ENCODE assay signal across 12 cellular contexts in the genomic region with DNA sequence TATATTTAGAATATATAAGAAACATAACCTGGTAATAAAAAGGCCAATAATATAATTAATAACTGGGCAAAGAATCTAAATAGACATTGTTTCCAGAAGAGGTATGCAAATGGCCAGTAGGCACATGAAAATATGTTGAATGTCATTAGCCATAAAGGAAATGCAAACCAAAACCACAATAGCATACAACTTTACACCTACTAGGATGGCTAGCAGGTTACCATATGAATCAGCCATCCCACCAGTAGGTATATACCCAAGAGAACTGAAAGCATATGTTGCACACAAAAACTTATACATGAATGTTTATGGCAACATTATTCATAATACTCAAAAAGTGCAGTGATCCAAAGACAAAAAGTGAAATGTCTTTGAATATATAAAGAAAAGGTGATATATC. TPM values are rescaled to one million over a fixed set of nuclear protein-coding genes. Genes with fewer than 3 reads are reported as not detected.
A peak's percentile ranks its signal among the peaks of the same experiment; 100 is the strongest.
DNase-seq lines count a peak whose midpoint lies in the region; ATAC-seq and TF ChIP-seq lines count a peak whose summit lies in the region.
"Had no signal": no experiment of that assay in that cellular context is flagged by ENCODE, and none has a peak within 500 bp of the region (broad histone marks: within the 10 kb centered on the region; RNA-seq: fewer than 3 reads in every experiment).

No MANE protein-coding gene starts in this region.

- H3K4me3 ChIP-seq in OCI-LY3 (ENCODE audit: low read length): no peak overlapping the region
- no peak overlapping the region for H3K4me3 ChIP-seq in ascending aorta
- no peak overlapping the region for H3K4me3 ChIP-seq in heart right ventricle

- H3K9ac ChIP-seq in OCI-LY3 (ENCODE audit: low read length): no peak overlapping the region

- peaks cover 19% of the 10 kb centered on the region for H3K4me1 ChIP-seq in OCI-LY3 (ENCODE audit: low read length)
- no peaks in the 10 kb centered on the region for H3K4me1 ChIP-seq in ascending aorta
- H3K4me1 ChIP-seq in heart right ventricle: no peaks in the 10 kb centered on the region

- H3K79me2 ChIP-seq in OCI-LY3 (ENCODE audit: low read length): no peaks in the 10 kb centered on the region

- no peaks in the 10 kb centered on the region for H3K4me1 Mint-ChIP-seq in activated T-cell treated with anti-CD3 and anti-CD28 coated beads, Interleukin-2, amount 50 U/mL, for 4 hours (ENCODE audit: low read depth)
- H3K4me1 Mint-ChIP-seq: CD4-positive, CD25-positive, alpha-beta regulatory T cell; neural crest cell had no signal

- H3K36me3 Mint-ChIP-seq in activated T-cell treated with anti-CD3 and anti-CD28 coated beads, Interleukin-2, amount 50 U/mL, for 4 hours (ENCODE audit: insufficient read depth): no peaks in the 10 kb centered on the region
- H3K36me3 Mint-ChIP-seq: CD4-positive, CD25-positive, alpha-beta regulatory T cell had no signal

- H3K27me3 Mint-ChIP-seq in activated T-cell treated with anti-CD3 and anti-CD28 coated beads, Interleukin-2, amount 50 U/mL, for 4 hours (ENCODE audit: low read depth): peaks cover 19% of the 10 kb centered on the region

- H3K27ac ChIP-seq in OCI-LY3 (ENCODE audit: low read length) (no peak overlapping the region), ascending aorta (no peak overlapping the region), heart right ventricle (no peak overlapping the region)

- H3K9me3 Mint-ChIP-seq in activated T-cell treated with anti-CD3 and anti-CD28 coated beads, Interleukin-2, amount 50 U/mL, for 4 hours: no peaks in the 10 kb centered on the region
- H3K9me3 Mint-ChIP-seq: neural crest cell had no signal

- intact Hi-C loops in ascending aorta (cut with DNase I) (no loop called here), heart right ventricle (cut with DNase I) (no loop called here), left cardiac atrium (cut with DNase I) (no loop called here)

- no peak overlapping the region for H2AFZ ChIP-seq in OCI-LY3 (ENCODE audit: low read depth, low read length)

- H3K4me2 ChIP-seq in OCI-LY3 (ENCODE audit: low read length): peak overlapping the region; percentile 1; the same call in 1 of the 2 replicates

- H3K27me3 ChIP-seq in OCI-LY3 (ENCODE audit: low read depth, low read length) (no peaks in the 10 kb centered on the region; the same call in 1 of the 2 replicates), ascending aorta (no peaks in the 10 kb centered on the region), heart right ventricle (no peaks in the 10 kb centered on the region)

- H3K36me3 ChIP-seq in OCI-LY3 (replicated peaks; ENCODE audit: low read depth, low read length) (no peaks in the 10 kb centered on the region), ascending aorta (no peaks in the 10 kb centered on the region), heart right ventricle (no peaks in the 10 kb centered on the region)

- no peak for DNase-seq in ascending aorta (ENCODE audit: low spot score in 2 of 2)
- no peak for DNase-seq in activated T-cell treated with anti-CD3 and anti-CD28 coated beads, Interleukin-2, amount 50 U/mL, for 4 hours
- DNase-seq in heart right ventricle: no peak
- no peak for DNase-seq in left cardiac atrium
- DNase-seq: CD4-positive, CD25-positive, alpha-beta regulatory T cell; NCI-H446 treated with DMSO at 0.1 percent for 48 hours had no signal

- ATAC-seq in GM18868 (IDR thresholded peaks at IDR 0.05; ENCODE audit: unreplicated experiment) (peak; percentile 98), GM21526 (IDR thresholded peaks at IDR 0.05; ENCODE audit: low FRiP score, unreplicated experiment) (peak; percentile 80), HG03060 (IDR thresholded peaks at IDR 0.05; ENCODE audit: low read depth, unreplicated experiment) (peak; percentile 84), heart right ventricle (no peak), left cardiac atrium (no peak)
- no peak for ATAC-seq in activated T-cell treated with anti-CD3 and anti-CD28 coated beads, Interleukin-2, amount 50 U/mL, for 4 hours
- ATAC-seq: left lobe of liver had no signal

- no peak for TF ChIP-seq CTCF in OCI-LY3 (IDR thresholded peaks at IDR 0.05; ENCODE audit: low read depth, low read length)
- no peak for TF ChIP-seq CTCF in ascending aorta (IDR thresholded peaks at IDR 0.05)
- TF ChIP-seq CTCF in heart right ventricle (IDR thresholded peaks at IDR 0.05): no peak

- H4K20me1 ChIP-seq in OCI-LY3 (ENCODE audit: insufficient read depth, low read length): no peaks in the 10 kb centered on the region

- no peaks in the 10 kb centered on the region for H3K9me3 ChIP-seq in OCI-LY3 (ENCODE audit: insufficient read depth, low read length)
- no peaks in the 10 kb centered on the region for H3K9me3 ChIP-seq in ascending aorta
- H3K9me3 ChIP-seq in heart right ventricle: no peaks in the 10 kb centered on the region

- no peak overlapping the region for H3K4me3 Mint-ChIP-seq in activated T-cell treated with anti-CD3 and anti-CD28 coated beads, Interleukin-2, amount 50 U/mL, for 4 hours
- H3K4me3 Mint-ChIP-seq: CD4-positive, CD25-positive, alpha-beta regulatory T cell; neural crest cell had no signal

RNA-seq across cellular contexts. Expression of gene OR2D2, which starts 2.7 kb away (rescaled TPM):
- total RNA-seq in ascending aorta (not detected), heart right ventricle (not detected), left cardiac atrium (not detected)
- not detected for total RNA-seq in activated T-cell treated with anti-CD3 and anti-CD28 coated beads, Interleukin-2, amount 50 U/mL, for 4 hours
- not detected for polyA plus RNA-seq in heart right ventricle
- total RNA-seq: CD4-positive, CD25-positive, alpha-beta regulatory T cell; left lobe of liver had no signal
- polyA plus RNA-seq: CD4-positive, CD25-positive, alpha-beta regulatory T cell had no signal

RNA-seq across cellular contexts. Expression of gene OR10A4, which starts 18.6 kb away (rescaled TPM):
- not detected for total RNA-seq in ascending aorta
- not detected for total RNA-seq in activated T-cell treated with anti-CD3 and anti-CD28 coated beads, Interleukin-2, amount 50 U/mL, for 4 hours
- not detected for total RNA-seq in heart right ventricle
- polyA plus RNA-seq in heart right ventricle: not detected
- not detected for total RNA-seq in left cardiac atrium
- total RNA-seq: CD4-positive, CD25-positive, alpha-beta regulatory T cell; left lobe of liver; neural crest cell had no signal
- polyA plus RNA-seq: CD4-positive, CD25-positive, alpha-beta regulatory T cell had no signal

RNA-seq across cellular contexts. Expression of gene OR2D3, which starts 25.8 kb away (rescaled TPM):
- total RNA-seq in ascending aorta (not detected), heart right ventricle (not detected), left cardiac atrium (not detected)
- not detected for total RNA-seq in activated T-cell treated with anti-CD3 and anti-CD28 coated beads, Interleukin-2, amount 50 U/mL, for 4 hours
- polyA plus RNA-seq in heart right ventricle: not detected
- total RNA-seq: CD4-positive, CD25-positive, alpha-beta regulatory T cell; left lobe of liver; neural crest cell had no signal
- polyA plus RNA-seq: CD4-positive, CD25-positive, alpha-beta regulatory T cell had no signal

RNA-seq across cellular contexts. Expression of gene ZNF215, which starts 31.2 kb away (rescaled TPM):
- total RNA-seq in ascending aorta: not detected
- total RNA-seq in activated T-cell treated with anti-CD3 and anti-CD28 coated beads, Interleukin-2, amount 50 U/mL, for 4 hours: under 1 TPM; 0.05 to 0.76 (median 0.40) TPM
- total RNA-seq in heart right ventricle: under 1 TPM in 9 of 10 donors, not detected in 1; 0.19 to 0.52 (median 0.33) TPM
- polyA plus RNA-seq in heart right ventricle: under 1 TPM; 0.15 to 0.19 TPM
- 1 to 10 TPM in 1 of 2 donors, under 1 TPM in 1; 0.89 to 1.0 TPM for total RNA-seq in left cardiac atrium

RNA-seq across cellular contexts. Expression of gene OR10A2, which starts 32.2 kb away (rescaled TPM):
- total RNA-seq in ascending aorta (not detected), heart right ventricle (not detected), left cardiac atrium (not detected)
- total RNA-seq in activated T-cell treated with anti-CD3 and anti-CD28 coated beads, Interleukin-2, amount 50 U/mL, for 4 hours: not detected
- polyA plus RNA-seq in heart right ventricle: not detected
- total RNA-seq: CD4-positive, CD25-positive, alpha-beta regulatory T cell; left lobe of liver; neural crest cell had no signal
- polyA plus RNA-seq: CD4-positive, CD25-positive, alpha-beta regulatory T cell had no signal

Comparison
In these comparisons a context has a peak if more than half of its experiments do, and no peak if none do; other contexts are left out.
1. ATAC-seq: peak in GM18868 (single experiment), GM21526 (single experiment) and HG03060 (single experiment); none in activated T-cell treated with anti-CD3 and anti-CD28 coated beads, Interleukin-2, amount 50 U/mL, for 4 hours (0 of 2), heart right ventricle (0 of 8) and left cardiac atrium (0 of 2).